In genomic region chr16:70569752-70570151, GRCh38 we compare ENCODE assay signal across 25 cellular contexts. TPM values are rescaled to one million over a fixed set of nuclear protein-coding genes. Genes with fewer than 3 reads are reported as not detected.
DNase-seq lines count a peak whose midpoint lies in the region; ATAC-seq and TF ChIP-seq lines count a peak whose summit lies in the region.
"Had no signal": no experiment of that assay in that cellular context is flagged by ENCODE, and none has a peak within 500 bp of the region (broad histone marks: within the 10 kb centered on the region; RNA-seq: fewer than 3 reads in every experiment).

No MANE protein-coding gene starts in this region.

- no peaks in the 10 kb centered on the region for H3K27me3 Mint-ChIP-seq in activated T-cell treated with anti-CD3 and anti-CD28 coated beads, Interleukin-2, amount 50 U/mL, for 24 hours
- H3K27me3 Mint-ChIP-seq in activated T-cell treated with anti-CD3 and anti-CD28 coated beads, Interleukin-2, amount 50 U/mL, for 4 hours (ENCODE audit: low read depth), result no peaks in the 10 kb centered on the region
- no peaks in the 10 kb centered on the region for H3K27me3 Mint-ChIP-seq in neural crest cell (ENCODE audit: low read depth)
- H3K27me3 Mint-ChIP-seq: B cell had no signal

- H3K4me1 Mint-ChIP-seq in activated T-cell treated with anti-CD3 and anti-CD28 coated beads, Interleukin-2, amount 50 U/mL, for 24 hours (ENCODE audit: low read depth), result peaks cover 36% of the 10 kb centered on the region
- peaks cover 9% of the 10 kb centered on the region for H3K4me1 Mint-ChIP-seq in activated T-cell treated with anti-CD3 and anti-CD28 coated beads, Interleukin-2, amount 50 U/mL, for 4 hours (ENCODE audit: low read depth)
- H3K4me1 Mint-ChIP-seq in neural crest cell, result no peaks in the 10 kb centered on the region

- TF ChIP-seq CTCF in neural crest cell (conservative IDR thresholded peaks at IDR 0.05), result no peak
- no peak for TF ChIP-seq CTCF in upper lobe of right lung (IDR thresholded peaks at IDR 0.05)
- TF ChIP-seq CTCF in left lung (IDR thresholded peaks at IDR 0.05), result no peak
- TF ChIP-seq CTCF in lower lobe of right lung (IDR thresholded peaks at IDR 0.05), result no peak

- H3K36me3 ChIP-seq in upper lobe of right lung (peaks cover 84% of the 10 kb centered on the region), left lung (peaks cover 10 to 100% of the 10 kb centered on the region in 2 donors), lower lobe of right lung (peaks cover 86% of the 10 kb centered on the region)

- H3K27ac ChIP-seq in epithelial cell of prostate (peak overlapping the region; percentile 80), upper lobe of right lung (peak overlapping the region; percentile 6), left lung (no peak overlapping the region), lower lobe of right lung (no peak overlapping the region)
- H3K27ac ChIP-seq: 22Rv1, C4-2B, GM23248 had no signal

- no peak overlapping the region for H3K4me3 ChIP-seq in upper lobe of right lung
- no peak overlapping the region for H3K4me3 ChIP-seq in left lung
- H3K4me3 ChIP-seq in lower lobe of right lung, result no peak overlapping the region
- H3K4me3 ChIP-seq: GM23248, K562 had no signal

- ATAC-seq in activated T-cell treated with anti-CD3 and anti-CD28 coated beads, Interleukin-2, amount 50 U/mL, for 4 hours, result no peak
- no peak for ATAC-seq in upper lobe of right lung
- no peak for ATAC-seq in left lung
- no peak for ATAC-seq in lower lobe of right lung
- ATAC-seq: CD8-positive, alpha-beta T cell; K562; PC-3; Right ventricle myocardium inferior had no signal

- no peak overlapping the region for H3K4me3 Mint-ChIP-seq in activated T-cell treated with anti-CD3 and anti-CD28 coated beads, Interleukin-2, amount 50 U/mL, for 24 hours
- no peak overlapping the region for H3K4me3 Mint-ChIP-seq in activated T-cell treated with anti-CD3 and anti-CD28 coated beads, Interleukin-2, amount 50 U/mL, for 4 hours
- peak overlapping the region; percentile 27 for H3K4me3 Mint-ChIP-seq in neural crest cell
- H3K4me3 Mint-ChIP-seq: B cell; CD8-positive, alpha-beta T cell had no signal

- H3K4me1 ChIP-seq in upper lobe of right lung, result peaks cover 38% of the 10 kb centered on the region
- H3K4me1 ChIP-seq in left lung, result peaks cover 14 to 27% of the 10 kb centered on the region in 2 donors
- H3K4me1 ChIP-seq in lower lobe of right lung, result peaks cover 39% of the 10 kb centered on the region
- H3K4me1 ChIP-seq: Caco-2 had no signal

- peak overlapping the region; percentile 74 for H3K27ac Mint-ChIP-seq in activated T-cell treated with anti-CD3 and anti-CD28 coated beads, Interleukin-2, amount 50 U/mL, for 24 hours
- H3K27ac Mint-ChIP-seq in neural crest cell (ENCODE audit: unreplicated experiment), result no peak overlapping the region
- H3K27ac Mint-ChIP-seq: B cell; CD8-positive, alpha-beta T cell had no signal

- no peaks in the 10 kb centered on the region for H3K9me3 Mint-ChIP-seq in activated T-cell treated with anti-CD3 and anti-CD28 coated beads, Interleukin-2, amount 50 U/mL, for 24 hours
- H3K9me3 Mint-ChIP-seq in activated T-cell treated with anti-CD3 and anti-CD28 coated beads, Interleukin-2, amount 50 U/mL, for 4 hours, result no peaks in the 10 kb centered on the region
- no peaks in the 10 kb centered on the region for H3K9me3 Mint-ChIP-seq in neural crest cell
- H3K9me3 Mint-ChIP-seq: CD8-positive, alpha-beta T cell had no signal

- no peaks in the 10 kb centered on the region for H3K27me3 ChIP-seq in upper lobe of right lung
- H3K27me3 ChIP-seq in left lung, result no peaks in the 10 kb centered on the region
- H3K27me3 ChIP-seq in lower lobe of right lung (ENCODE audit: low read depth), result no peaks in the 10 kb centered on the region

- intact Hi-C loops in upper lobe of right lung (cut with DNase I), result no loop called here
- intact Hi-C loops in left lung (cut with DNase I), result no loop called here
- intact Hi-C loops in lower lobe of right lung (cut with DNase I), result no loop called here

- H3K9me3 ChIP-seq in upper lobe of right lung, result no peaks in the 10 kb centered on the region
- H3K9me3 ChIP-seq in left lung, result no peaks in the 10 kb centered on the region
- H3K9me3 ChIP-seq in lower lobe of right lung, result no peaks in the 10 kb centered on the region
- H3K9me3 ChIP-seq: Caco-2 had no signal

- no peak for DNase-seq in activated T-cell treated with anti-CD3 and anti-CD28 coated beads, Interleukin-2, amount 50 U/mL, for 24 hours
- no peak for DNase-seq in activated T-cell treated with anti-CD3 and anti-CD28 coated beads, Interleukin-2, amount 50 U/mL, for 4 hours
- DNase-seq in epithelial cell of prostate (ENCODE audit: low read depth, low spot score), result no peak
- DNase-seq in neural crest cell (ENCODE audit: low read depth, low spot score), result no peak
- no peak for DNase-seq in upper lobe of right lung
- no peak for DNase-seq in left lung
- DNase-seq in lower lobe of right lung, result no peak
- DNase-seq: CD8-positive, alpha-beta T cell; GM23248; H7; Kasumi-1; NCI-H1092 treated with DMSO at 0.1 percent for 48 hours; NCI-H1436; NCI-H187 treated with DMSO at 0.1 percent for 48 hours; NCI-H2107; NCI-H524 treated with DMSO at 0.1 percent for 48 hours; NCI-H774; NK-92 treated with Interleukin-12 subunit alpha and Interleukin-12 subunit beta, amount 100 ng/mL, for 24 hours; PC-3 had no signal

- H3K36me3 Mint-ChIP-seq in activated T-cell treated with anti-CD3 and anti-CD28 coated beads, Interleukin-2, amount 50 U/mL, for 24 hours (ENCODE audit: low read depth), result peaks cover 98% of the 10 kb centered on the region
- H3K36me3 Mint-ChIP-seq in activated T-cell treated with anti-CD3 and anti-CD28 coated beads, Interleukin-2, amount 50 U/mL, for 4 hours (ENCODE audit: insufficient read depth), result peaks cover 59% of the 10 kb centered on the region
- H3K36me3 Mint-ChIP-seq in neural crest cell (ENCODE audit: low read depth), result peaks cover 31% of the 10 kb centered on the region

RNA-seq across cellular contexts. Expression of gene SF3B3, which starts 46.1 kb away (rescaled TPM):
- 100 to 1,000 TPM; 647 to 745 (median 710) TPM for total RNA-seq in activated T-cell treated with anti-CD3 and anti-CD28 coated beads, Interleukin-2, amount 50 U/mL, for 4 hours
- total RNA-seq in neural crest cell, result 622 and 631 TPM in 2 replicates
- total RNA-seq in upper lobe of right lung, result 174 TPM
- total RNA-seq in left lung, result 100 to 1,000 TPM; 210 to 255 TPM
- total RNA-seq in lower lobe of right lung, result 176 TPM

RNA-seq across cellular contexts. Expression of gene COG4, which starts 46.4 kb away (rescaled TPM):
- total RNA-seq in activated T-cell treated with anti-CD3 and anti-CD28 coated beads, Interleukin-2, amount 50 U/mL, for 4 hours, result 10 to 100 TPM; 24.0 to 31.6 (median 29.3) TPM
- 81.2 and 82.7 TPM in 2 replicates for total RNA-seq in neural crest cell
- 63.0 TPM for total RNA-seq in upper lobe of right lung
- 10 to 100 TPM; 58.5 to 66.7 TPM for total RNA-seq in left lung
- 62.0 TPM for total RNA-seq in lower lobe of right lung

Comparison
In these comparisons a context has a peak if more than half of its experiments do, and no peak if none do; other contexts are left out.
1. H3K27ac ChIP-seq: peak in epithelial cell of prostate (single experiment) and upper lobe of right lung (single experiment); none in left lung (0 of 2) and lower lobe of right lung (single experiment).